16 cellular contexts compared by ENCODE assay signal in the genomic region with DNA sequence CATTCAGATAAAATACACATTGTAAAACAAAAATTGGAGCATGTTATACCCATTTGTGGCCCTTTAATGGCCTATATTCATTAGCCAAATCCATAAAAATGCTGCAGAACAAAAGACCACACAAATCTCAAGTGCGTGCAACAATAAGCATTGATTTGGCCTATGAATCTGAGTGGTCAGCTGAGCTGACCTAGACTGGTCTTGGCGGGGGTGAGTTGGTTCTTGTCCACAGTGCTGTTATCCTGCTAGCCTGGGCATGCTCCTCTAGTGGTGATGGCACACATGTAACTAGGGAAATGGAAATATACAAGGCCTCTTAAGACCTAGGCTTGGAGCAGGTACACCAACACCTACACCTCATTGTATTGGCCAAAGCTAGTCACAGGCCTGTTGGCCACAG.
"Had no signal": no experiment of that assay in that cellular context is flagged by ENCODE, and none has a peak within 500 bp of the region (broad histone marks: within the 10 kb centered on the region; RNA-seq: fewer than 3 reads in every experiment).

No MANE protein-coding gene starts in this region.

- H3K4me1 ChIP-seq: breast epithelium, gastrocnemius medialis, lower lobe of right lung had no signal

- H3K4me2 ChIP-seq: hepatocyte had no signal

- DNase-seq: activated CD4-positive, alpha-beta T cell treated with anti-CD3 and anti-CD28 coated beads for 1 hour; activated CD4-positive, alpha-beta T cell treated with anti-CD3 and anti-CD28 coated beads, Interleukin-2, amount 50 U/mL, for 48 hours; activated CD8-positive, alpha-beta memory T cell treated with anti-CD3 and anti-CD28 coated beads, Interleukin-2, amount 10 ng/mL, durations not matched to agents 7 days and 5 days; activated effector memory CD4-positive, alpha-beta T cell treated with Interleukin-2 at 50 U/mL for 16 hours; activated T-cell treated with anti-CD3 and anti-CD28 coated beads, Interleukin-2, amount 50 U/mL, for 24 hours; amniotic stem cell; effector CD4-positive, alpha-beta T cell; gastrocnemius medialis; lower lobe of right lung; natural killer cell; stimulated activated CD4-positive, alpha-beta T cell treated with anti-CD3 and anti-CD28 coated beads, Interleukin-2, amount 100 ng/mL, for 48 hours; stimulated activated naive CD8-positive, alpha-beta T cell treated with anti-CD3 and anti-CD28 coated beads, Interleukin-15, Interleukin-2, amounts not matched to agents 100 U/mL and 50 U/mL, for 24 hours; SW 1271 had no signal

- H3K9me3 ChIP-seq: breast epithelium, gastrocnemius medialis, lower lobe of right lung, thoracic aorta had no signal

- H3K27me3 ChIP-seq: breast epithelium, gastrocnemius medialis, hepatocyte had no signal

- ATAC-seq: activated CD8-positive, alpha-beta memory T cell treated with anti-CD3 and anti-CD28 coated beads, Interleukin-2, amount 10 ng/mL, durations not matched to agents 7 days and 5 days; gastrocnemius medialis; lower lobe of right lung; natural killer cell; stimulated activated naive CD8-positive, alpha-beta T cell treated with anti-CD3 and anti-CD28 coated beads, Interleukin-15, Interleukin-2, amounts not matched to agents 100 U/mL and 50 U/mL, for 24 hours had no signal

- H3K36me3 ChIP-seq: breast epithelium, gastrocnemius medialis, lower lobe of right lung, thoracic aorta had no signal

- H3K79me2 ChIP-seq: hepatocyte had no signal

- H3K4me3 ChIP-seq: breast epithelium, gastrocnemius medialis, hepatocyte, lower lobe of right lung, thoracic aorta had no signal

- H3K27ac ChIP-seq: breast epithelium, gastrocnemius medialis, hepatocyte, lower lobe of right lung, thoracic aorta had no signal

- H2AFZ ChIP-seq: hepatocyte had no signal
